ENCODE assay signal across 8 cellular contexts in the genomic region with DNA sequence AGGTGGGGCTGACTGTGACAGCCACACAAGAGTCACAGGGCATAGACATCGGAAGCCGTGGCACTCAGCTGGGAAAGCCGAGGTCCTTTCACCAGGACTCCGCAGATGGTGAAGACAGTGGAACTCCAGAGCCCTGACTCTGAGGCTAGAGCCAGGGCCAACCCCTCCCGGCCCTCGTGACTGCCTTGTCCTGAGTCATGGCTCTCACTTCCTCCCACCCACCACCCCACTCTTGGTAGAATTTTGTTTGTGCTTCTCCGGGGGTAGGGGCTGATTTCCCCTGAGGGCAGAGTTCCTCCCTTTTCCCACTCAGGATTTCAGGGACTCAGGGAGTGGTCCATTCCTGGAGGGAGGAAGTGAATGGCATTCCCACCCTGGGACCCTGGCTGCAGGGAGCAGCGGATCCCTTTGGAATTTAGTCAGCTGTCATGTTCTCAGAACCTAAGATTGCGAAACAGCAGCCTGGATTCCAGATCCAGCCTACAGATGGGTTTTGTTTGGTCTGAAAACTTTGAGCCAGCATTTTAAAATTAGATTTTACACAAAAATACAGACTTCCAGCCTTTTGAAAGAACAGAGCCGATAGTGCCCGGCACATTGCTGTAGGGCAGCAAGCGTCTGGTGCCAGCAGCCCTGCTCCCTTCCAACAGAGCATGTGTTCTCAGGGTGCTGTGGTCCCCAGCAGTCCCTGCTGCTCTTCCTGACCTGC. TPM values are rescaled to one million over a fixed set of nuclear protein-coding genes. Genes with fewer than 3 reads are reported as not detected.
DNase-seq lines count a peak whose midpoint lies in the region; ATAC-seq, FAIRE-seq and TF ChIP-seq lines count a peak whose summit lies in the region.

No MANE protein-coding gene starts in this region.

- DNase-seq in A549 (ENCODE audit: low read depth in 1 of 2, low spot score in 1 of 2) (no peak), dermis blood vessel endothelial cell (peak; percentile 38), thyroid gland (peak in 1 of 2 donors; percentile 52), T-helper 9 cell (no peak), NCI-H345 (lab: John Stamatoyannopoulos, UW) (no peak)

- TF ChIP-seq EP300 in A549 (IDR thresholded peaks at IDR 0.05) (no peak), Ishikawa (IDR thresholded peaks at IDR 0.05; ENCODE audit: borderline replicate concordance) (no peak)

- no peaks in the 10 kb centered on the region for H3K27me3 ChIP-seq in thyroid gland

- WGBS in A549 (ENCODE audit: missing lambda C conversion rate) = 92% methylated on average over 12 of the region's 12 CpGs
- 83 to 84% methylated on average over 9 to 11 of the region's 12 CpGs for WGBS in mesodermal cell (ENCODE audit: insufficient coverage in 2 of 2), 2 experiments
- 56 to 69% methylated on average over 10 to 12 of the region's 12 CpGs for WGBS in thyroid gland, 2 donors

- intact Hi-C loops in thyroid gland (cut with DNase I) = no loop called here

- POLR2A ChIA-PET in A549 (lab: Yijun Ruan, JAX) = no interaction called here

- TF ChIP-seq RAD21 in A549 (conservative IDR thresholded peaks at IDR 0.05 in 1 of 2, IDR thresholded peaks at IDR 0.05 in 1 of 2) (no peak), Ishikawa (IDR thresholded peaks at IDR 0.05; ENCODE audit: low read depth) (no peak)

- no peak for TF ChIP-seq POLR2A in A549 (IDR thresholded peaks at IDR 0.05; ENCODE audit: low read length)
- no peak for TF ChIP-seq POLR2A in thyroid gland (IDR thresholded peaks at IDR 0.05)

- CTCF ChIA-PET in A549 (lab: Yijun Ruan, JAX) = interaction anchor here (1.1 kb wide), 1 partner anchor 21 kb away, joined by 3 read pairs; no protein-coding TSS in a partner anchor

- peaks cover 6% of the 10 kb centered on the region for H3K36me3 ChIP-seq in mesodermal cell (ENCODE audit: control insufficient read depth, insufficient read depth, low read length)
- peaks cover 64 to 78% of the 10 kb centered on the region in 2 donors for H3K36me3 ChIP-seq in thyroid gland

- no peak overlapping the region for H3K27ac ChIP-seq in A549
- peak overlapping the region; percentile 72 for H3K27ac ChIP-seq in mesodermal cell (ENCODE audit: low read depth, low read length, severe bottlenecking)
- peak overlapping the region; percentile 51 to 79 (median 77) for H3K27ac ChIP-seq in thyroid gland

- TF ChIP-seq CTCF in A549 (IDR thresholded peaks at IDR 0.05) = no peak
- TF ChIP-seq CTCF in thyroid gland (IDR thresholded peaks at IDR 0.05) = no peak

- no peak for FAIRE-seq in A549 (lab: Jason Lieb, UNC)

- H3K4me1 ChIP-seq in A549 (peaks cover 3% of the 10 kb centered on the region; the same call in 1 of the 3 replicates), mesodermal cell (ENCODE audit: control insufficient read depth, insufficient read depth, low read length, poor library complexity, severe bottlenecking) (peaks cover 24% of the 10 kb centered on the region), thyroid gland (peaks cover 14 to 21% of the 10 kb centered on the region in 2 donors)

- ATAC-seq in A549 (no peak; a peak in 1 of 6 replicates), HG03139 (IDR thresholded peaks at IDR 0.05; ENCODE audit: unreplicated experiment) (no peak)

- no peak overlapping the region for H3K4me3 ChIP-seq in A549
- H3K4me3 ChIP-seq in mesodermal cell (ENCODE audit: extremely low read depth, insufficient read depth, low read length, poor library complexity, severe bottlenecking) = no peak overlapping the region
- H3K4me3 ChIP-seq in thyroid gland (replicated peaks in 1 of 3) = no peak overlapping the region

- H3K4me2 ChIP-seq in A549 = no peak overlapping the region

- H3K9me3 ChIP-seq in A549 (no peaks in the 10 kb centered on the region), mesodermal cell (ENCODE audit: control insufficient read depth, low read length) (no peaks in the 10 kb centered on the region), thyroid gland (no peaks in the 10 kb centered on the region)

TF ChIP-seq in A549, 52 proteins besides CTCF, POLR2A, EP300 and RAD21:
- TF ChIP-seq RFX5 (IDR thresholded peaks at IDR 0.05) = no peak
- TF ChIP-seq TP53 (CRISPR knock-in tag; IDR thresholded peaks at IDR 0.05) = no peak
- TF ChIP-seq USF2 (IDR thresholded peaks at IDR 0.05) = no peak
- peak; percentile 79 to 86; a peak in 3 of 4 replicates for TF ChIP-seq CEBPB (IDR thresholded peaks at IDR 0.05)

TF ChIP-seq in Ishikawa, 13 proteins besides CTCF, POLR2A, EP300 and RAD21:
- TF ChIP-seq CEBPB (IDR thresholded peaks at IDR 0.05) = peak; percentile 75
- no peak for TF ChIP-seq TEAD4 (IDR thresholded peaks at IDR 0.05)

RNA-seq across cellular contexts. Expression of gene TPCN1, which starts 50.7 kb away (rescaled TPM):
- polyA plus RNA-seq in A549 (2011; rRNA removed) (24.1 and 28.7 TPM in 2 replicates), A549 (2017; fragmentation: RNase III; extraction: RNeasy Plus Mini Kit Qiagen cat#74134 plus additional on column Dnase treatment) (20.5 to 21.9 TPM (median 21.0 TPM) in 3 replicates)
- 26.0 and 34.1 TPM in 2 replicates for polyA plus RNA-seq in A549 (2012; cell fraction: cytosol; rRNA removed)
- 98.9 and 125 TPM in 2 replicates for polyA plus RNA-seq in A549 (2012; cell fraction: nucleus; rRNA removed)
- 31.8 and 38.7 TPM in 2 replicates for polyA minus RNA-seq in A549 (2011; rRNA and poly(A)+ RNA removed)
- total RNA-seq in dermis blood vessel endothelial cell (11.2 and 15.1 TPM in 2 replicates), thyroid gland (100 to 1,000 TPM in 2 of 4 donors, 10 to 100 TPM in 2; 58.3 to 135 (median 109) TPM)
- 20.2 TPM for polyA plus RNA-seq in mesodermal cell (2013, experiment 1 of 2)
- polyA plus RNA-seq in mesodermal cell (2013, experiment 2 of 2) = 17.6 TPM

Comparison
In these comparisons a context has a peak if more than half of its experiments do, and no peak if none do; other contexts are left out.
1. H3K27ac ChIP-seq: peak in mesodermal cell (single experiment) and thyroid gland (3 of 3); none in A549 (0 of 2).